ENCODE assay signal across 26 cellular contexts in genomic region chr5:82610686-82611085, GRCh38.
"Had no signal": no experiment of that assay in that cellular context is flagged by ENCODE, and none has a peak within 500 bp of the region (broad histone marks: within the 10 kb centered on the region; RNA-seq: fewer than 3 reads in every experiment).

No MANE protein-coding gene starts in this region.

- H3K4me3 ChIP-seq: neural progenitor cell, ovary, psoas muscle, right lobe of liver, sigmoid colon, stomach, thoracic aorta, thyroid gland, tibial nerve, upper lobe of left lung, vagina had no signal

- H3K9ac ChIP-seq: neural progenitor cell, parathyroid adenoma had no signal

- H3K27me3 ChIP-seq: neural progenitor cell, ovary, right lobe of liver, sigmoid colon, stomach, thyroid gland, tibial nerve, upper lobe of left lung, vagina had no signal

- H3K9me3 Mint-ChIP-seq: neural progenitor cell had no signal

- H3K4me2 ChIP-seq: neural progenitor cell had no signal

- H3K9me3 ChIP-seq: ovary, psoas muscle, right lobe of liver, sigmoid colon, thoracic aorta, thyroid gland, upper lobe of left lung, vagina had no signal

- H3K4me1 Mint-ChIP-seq: nephron; neural progenitor cell; stimulated activated effector memory CD8-positive, alpha-beta T cell treated with anti-CD3 and anti-CD28 coated beads, Interleukin-12 subunit alpha, Interleukin-12 subunit beta, amount 100 ng/mL, for 72 hours; stimulated activated naive B cell treated with anti-CD40 and anti-IgM and Interleukin-4, amounts not matched to agents 10 μg/mL and 1 μg/mL and 100 μg/mL, for 72 hours had no signal

- H3K36me3 ChIP-seq: neural progenitor cell, ovary, right lobe of liver, sigmoid colon, stomach, thoracic aorta, thyroid gland, tibial nerve, upper lobe of left lung, vagina had no signal

- H3K27me3 Mint-ChIP-seq: progenitor cell of endocrine pancreas; stimulated activated naive B cell treated with anti-CD40 and anti-IgM and Interleukin-4, amounts not matched to agents 10 μg/mL and 1 μg/mL and 100 μg/mL, for 72 hours; stimulated activated naive CD8-positive, alpha-beta T cell treated with anti-CD3 and anti-CD28 coated beads, Interleukin-15, Interleukin-2, amounts not matched to agents 100 ng/mL and 50 ng/mL, for 24 hours had no signal

- H3K36me3 Mint-ChIP-seq: neural progenitor cell; stimulated activated effector memory CD8-positive, alpha-beta T cell treated with anti-CD3 and anti-CD28 coated beads, Interleukin-12 subunit alpha, Interleukin-12 subunit beta, amount 100 ng/mL, for 72 hours; stimulated activated naive B cell treated with anti-CD40 and anti-IgM and Interleukin-4, amounts not matched to agents 10 μg/mL and 1 μg/mL and 100 μg/mL, for 72 hours had no signal

- H3K27ac Mint-ChIP-seq: nephron; neural progenitor cell; progenitor cell of endocrine pancreas; stimulated activated effector memory CD8-positive, alpha-beta T cell treated with anti-CD3 and anti-CD28 coated beads, Interleukin-12 subunit alpha, Interleukin-12 subunit beta, amount 100 ng/mL, for 72 hours; stimulated activated naive B cell treated with anti-CD40 and anti-IgM and Interleukin-4, amounts not matched to agents 10 μg/mL and 1 μg/mL and 100 μg/mL, for 72 hours; stimulated activated naive CD8-positive, alpha-beta T cell treated with anti-CD3 and anti-CD28 coated beads, Interleukin-15, Interleukin-2, amounts not matched to agents 100 ng/mL and 50 ng/mL, for 24 hours had no signal

- H3K79me2 ChIP-seq: parathyroid adenoma had no signal

- DNase-seq: occipital lobe; ovary; psoas muscle; right cardiac atrium; right lobe of liver; sigmoid colon; small intestine; stimulated activated CD4-positive, alpha-beta T cell treated with anti-CD3 and anti-CD28 coated beads, Interleukin-15, amount 100 ng/mL, for 24 hours; stimulated activated CD4-positive, alpha-beta T cell treated with anti-CD3 and anti-CD28 coated beads, Interleukin-2, amount 100 ng/mL, for 24 hours; stimulated activated CD4-positive, alpha-beta T cell treated with anti-CD3 and anti-CD28 coated beads, Interleukin-2, amount 100 ng/mL, for 48 hours; stimulated activated CD4-positive, alpha-beta T cell treated with anti-CD3 and anti-CD28 coated beads, Interleukin-4, amount 100 ng/mL, for 24 hours; stimulated activated naive B cell treated with anti-CD40 and anti-IgM and Interleukin-4, amounts not matched to agents 10 μg/mL and 1 μg/mL and 100 μg/mL, for 72 hours; stimulated activated naive CD4-positive, alpha-beta T cell treated with Interleukin-2 at 50 U/mL for 16 hours; stomach; thyroid gland; trophoblast cell; upper lobe of left lung had no signal

- H3K4me1 ChIP-seq: neural progenitor cell, parathyroid adenoma, psoas muscle, right lobe of liver, sigmoid colon, stomach, thyroid gland, tibial nerve, upper lobe of left lung, vagina had no signal

- ATAC-seq: psoas muscle; right cardiac atrium; right lobe of liver; stimulated activated effector memory CD8-positive, alpha-beta T cell treated with anti-CD3 and anti-CD28 coated beads, Interleukin-12 subunit alpha, Interleukin-12 subunit beta, amount 100 ng/mL, for 72 hours; stimulated activated naive B cell treated with anti-CD40 and anti-IgM and Interleukin-4, amounts not matched to agents 10 μg/mL and 1 μg/mL and 100 μg/mL, for 72 hours had no signal

- H2AFZ ChIP-seq: neural progenitor cell, parathyroid adenoma had no signal

- H3K4me3 Mint-ChIP-seq: nephron; neural progenitor cell; stimulated activated effector memory CD8-positive, alpha-beta T cell treated with anti-CD3 and anti-CD28 coated beads, Interleukin-12 subunit alpha, Interleukin-12 subunit beta, amount 100 ng/mL, for 72 hours; stimulated activated naive B cell treated with anti-CD40 and anti-IgM and Interleukin-4, amounts not matched to agents 10 μg/mL and 1 μg/mL and 100 μg/mL, for 72 hours; stimulated activated naive CD8-positive, alpha-beta T cell treated with anti-CD3 and anti-CD28 coated beads, Interleukin-15, Interleukin-2, amounts not matched to agents 100 ng/mL and 50 ng/mL, for 24 hours had no signal

- H3K27ac ChIP-seq: neural progenitor cell, ovary, parathyroid adenoma, psoas muscle, right lobe of liver, sigmoid colon, stomach, thoracic aorta, thyroid gland, tibial nerve, upper lobe of left lung, vagina had no signal
